8 cellular contexts compared by ENCODE assay signal in the genomic region with DNA sequence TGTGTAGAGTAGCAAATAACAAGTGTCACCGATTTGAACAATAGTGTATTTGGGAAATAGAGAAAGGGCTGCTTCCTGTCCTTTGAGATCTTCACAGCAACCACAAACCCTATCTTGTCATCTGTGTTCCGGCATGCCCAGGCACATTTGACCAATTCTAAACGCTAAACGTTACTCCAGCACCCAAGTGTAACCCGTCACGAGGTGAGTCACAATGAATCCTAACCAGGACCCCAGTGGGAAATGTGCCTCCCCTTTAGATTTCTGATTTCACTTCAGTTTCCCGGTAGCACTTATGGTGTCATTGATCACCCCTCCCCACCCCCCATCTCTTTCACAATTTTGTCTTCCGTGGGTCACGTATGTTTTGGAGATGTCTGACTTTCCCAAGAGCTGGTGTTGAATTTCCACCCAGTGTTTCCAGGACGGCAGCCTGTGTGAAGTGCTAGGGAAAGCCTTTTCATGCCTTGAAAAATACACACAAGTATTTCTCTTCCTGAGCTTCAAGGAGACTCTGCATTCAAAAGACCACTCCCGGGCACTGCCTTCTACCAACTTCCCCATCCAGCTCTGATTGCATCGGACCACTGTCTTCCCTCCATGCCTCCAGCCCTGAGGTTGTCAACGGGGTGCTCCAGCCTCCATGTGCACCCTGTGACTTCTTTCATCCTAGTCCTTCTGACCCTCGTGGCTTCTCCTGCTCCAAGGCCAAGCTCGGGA. TPM values are rescaled to one million over a fixed set of nuclear protein-coding genes. Genes with fewer than 3 reads are reported as not detected.
DNase-seq lines count a peak whose midpoint lies in the region; ATAC-seq and TF ChIP-seq lines count a peak whose summit lies in the region.

No MANE protein-coding gene starts in this region.

- peaks cover 10% of the 10 kb centered on the region for H3K27me3 Mint-ChIP-seq in activated CD4-positive, alpha-beta T cell treated with anti-CD3 and anti-CD28 coated beads for 36 hours
- peaks cover 9% of the 10 kb centered on the region for H3K27me3 Mint-ChIP-seq in activated T-helper 1 cell treated with anti-CD3 and anti-CD28 coated beads, Interleukin-12 subunit alpha, Interleukin-12 subunit beta, Interleukin-2, Interleukin-4 antibody, amounts not matched to agents 30 ng/mL and 10 ng/mL and 1 ng/mL, durations not matched to agents 14 hours and 24 hours and 36 hours (ENCODE audit: insufficient read depth)
- no peaks in the 10 kb centered on the region for H3K27me3 Mint-ChIP-seq in mesothelial cell of epicardium (ENCODE audit: low read depth)

- no peak for TF ChIP-seq CTCF in mesothelial cell of epicardium (IDR thresholded peaks at IDR 0.05; ENCODE audit: unreplicated experiment)

- no peaks in the 10 kb centered on the region for H3K36me3 Mint-ChIP-seq in activated CD4-positive, alpha-beta T cell treated with anti-CD3 and anti-CD28 coated beads for 36 hours (ENCODE audit: low read depth)
- peaks cover 4% of the 10 kb centered on the region for H3K36me3 Mint-ChIP-seq in activated T-helper 1 cell treated with anti-CD3 and anti-CD28 coated beads, Interleukin-12 subunit alpha, Interleukin-12 subunit beta, Interleukin-2, Interleukin-4 antibody, amounts not matched to agents 30 ng/mL and 10 ng/mL and 1 ng/mL, durations not matched to agents 14 hours and 24 hours and 36 hours (ENCODE audit: low read depth)
- H3K36me3 Mint-ChIP-seq in mesothelial cell of epicardium: no peaks in the 10 kb centered on the region

- ATAC-seq in activated CD4-positive, alpha-beta T cell treated with anti-CD3 and anti-CD28 coated beads for 36 hours: peak; percentile 95

- H3K9me3 Mint-ChIP-seq in activated CD4-positive, alpha-beta T cell treated with anti-CD3 and anti-CD28 coated beads for 36 hours (ENCODE audit: low read depth): no peaks in the 10 kb centered on the region
- H3K9me3 Mint-ChIP-seq in activated T-helper 1 cell treated with anti-CD3 and anti-CD28 coated beads, Interleukin-12 subunit alpha, Interleukin-12 subunit beta, Interleukin-2, Interleukin-4 antibody, amounts not matched to agents 30 ng/mL and 10 ng/mL and 1 ng/mL, durations not matched to agents 14 hours and 24 hours and 36 hours: peaks cover 11% of the 10 kb centered on the region
- H3K9me3 Mint-ChIP-seq in mesothelial cell of epicardium: peaks cover 10% of the 10 kb centered on the region

- POLR2A ChIA-PET in activated CD4-positive, alpha-beta T cell treated with anti-CD3 and anti-CD28 coated beads for 36 hours (lab: Charles Lee): interaction anchor here (1.0 kb wide), 1 partner anchor 11 kb away, joined by 3 read pairs; a partner anchor contains a TSS

- intact Hi-C loops in activated CD4-positive, alpha-beta T cell treated with anti-CD3 and anti-CD28 coated beads for 36 hours (cut with DNase I, micrococcal nuclease): loop anchor here in 1 of 2 experiments (1.0 kb wide), 1 partner anchor 10 kb away; no protein-coding TSS in a partner anchor
- intact Hi-C loops in activated T-helper 1 cell treated with anti-CD3 and anti-CD28 coated beads, Interleukin-12 subunit alpha, Interleukin-12 subunit beta, Interleukin-2, Interleukin-4 antibody, amounts not matched to agents 30 ng/mL and 10 ng/mL and 1 ng/mL, durations not matched to agents 14 hours and 24 hours and 36 hours (cut with micrococcal nuclease): loop anchor here (1.0 kb wide), 1 partner anchor 10 kb away; no protein-coding TSS in a partner anchor

- peak; percentile 67 for DNase-seq in activated CD4-positive, alpha-beta T cell treated with anti-CD3 and anti-CD28 coated beads for 36 hours
- DNase-seq in activated CD4-positive, alpha-beta T cell treated with anti-CD3 and anti-CD28 coated beads for 1 hour: no peak
- DNase-seq in KG1 (lab: John Stamatoyannopoulos, UW) (peak; percentile 91), mesothelial cell of epicardium (ENCODE audit: low spot score in 2 of 2, unreplicated experiment in 2 of 2) (no peak), dermis blood vessel endothelial cell (no peak), mucosa of gallbladder (ENCODE audit: low spot score) (no peak)
- DNase-seq in activated T-helper 1 cell treated with anti-CD3 and anti-CD28 coated beads, Interleukin-12 subunit alpha, Interleukin-12 subunit beta, Interleukin-2, Interleukin-4 antibody, amounts not matched to agents 30 ng/mL and 10 ng/mL and 1 ng/mL, durations not matched to agents 14 hours and 24 hours and 36 hours (ENCODE audit: low spot score): peak; percentile 38
- peak; percentile 24 to 65 for DNase-seq in stimulated activated CD8-positive, alpha-beta memory T cell treated with anti-CD3 and anti-CD28 coated beads, Interleukin-7, amount 100 ng/mL, for 48 hours (ENCODE audit: extremely low read depth in 1 of 2, low read depth in 1 of 2)

- peak overlapping the region; percentile 81 for H3K27ac Mint-ChIP-seq in activated CD4-positive, alpha-beta T cell treated with anti-CD3 and anti-CD28 coated beads for 36 hours
- peak overlapping the region; percentile 38 for H3K27ac Mint-ChIP-seq in activated T-helper 1 cell treated with anti-CD3 and anti-CD28 coated beads, Interleukin-12 subunit alpha, Interleukin-12 subunit beta, Interleukin-2, Interleukin-4 antibody, amounts not matched to agents 30 ng/mL and 10 ng/mL and 1 ng/mL, durations not matched to agents 14 hours and 24 hours and 36 hours
- no peak overlapping the region for H3K27ac Mint-ChIP-seq in mesothelial cell of epicardium

- CTCF ChIA-PET in activated CD4-positive, alpha-beta T cell treated with anti-CD3 and anti-CD28 coated beads for 36 hours (lab: Charles Lee): interaction anchor here (0.8 to 1.0 kb wide), 2 partner anchors 25 to 160 kb away, joined by 3 to 4 read pairs; no protein-coding TSS in a partner anchor

- H3K4me3 Mint-ChIP-seq in activated CD4-positive, alpha-beta T cell treated with anti-CD3 and anti-CD28 coated beads for 36 hours: peak overlapping the region; percentile 50
- peak overlapping the region; percentile 41 for H3K4me3 Mint-ChIP-seq in activated T-helper 1 cell treated with anti-CD3 and anti-CD28 coated beads, Interleukin-12 subunit alpha, Interleukin-12 subunit beta, Interleukin-2, Interleukin-4 antibody, amounts not matched to agents 30 ng/mL and 10 ng/mL and 1 ng/mL, durations not matched to agents 14 hours and 24 hours and 36 hours
- no peak overlapping the region for H3K4me3 Mint-ChIP-seq in mesothelial cell of epicardium

- H3K4me1 Mint-ChIP-seq in activated CD4-positive, alpha-beta T cell treated with anti-CD3 and anti-CD28 coated beads for 36 hours: peaks cover 24% of the 10 kb centered on the region
- H3K4me1 Mint-ChIP-seq in activated T-helper 1 cell treated with anti-CD3 and anti-CD28 coated beads, Interleukin-12 subunit alpha, Interleukin-12 subunit beta, Interleukin-2, Interleukin-4 antibody, amounts not matched to agents 30 ng/mL and 10 ng/mL and 1 ng/mL, durations not matched to agents 14 hours and 24 hours and 36 hours (ENCODE audit: low read depth): peaks cover 27% of the 10 kb centered on the region
- no peaks in the 10 kb centered on the region for H3K4me1 Mint-ChIP-seq in mesothelial cell of epicardium

RNA-seq across cellular contexts. Expression of a gene that starts 10.5 kb away (rescaled TPM):
- total RNA-seq in activated CD4-positive, alpha-beta T cell treated with anti-CD3 and anti-CD28 coated beads for 36 hours: 10 to 100 TPM; 29.4 to 37.4 TPM
- total RNA-seq in activated T-helper 1 cell treated with anti-CD3 and anti-CD28 coated beads, Interleukin-12 subunit alpha, Interleukin-12 subunit beta, Interleukin-2, Interleukin-4 antibody, amounts not matched to agents 30 ng/mL and 10 ng/mL and 1 ng/mL, durations not matched to agents 14 hours and 24 hours and 36 hours: 33.9 and 39.7 TPM in 2 replicates
- total RNA-seq in mesothelial cell of epicardium (37.7 to 41.8 TPM (median 39.8 TPM) in 3 replicates), dermis blood vessel endothelial cell (3.9 and 10.0 TPM in 2 replicates), mucosa of gallbladder (38.8 TPM)

RNA-seq across cellular contexts. Expression of a gene that starts 30.1 kb away (rescaled TPM):
- total RNA-seq in activated CD4-positive, alpha-beta T cell treated with anti-CD3 and anti-CD28 coated beads for 36 hours: 10 to 100 TPM; 11.7 to 13.6 TPM
- total RNA-seq in activated T-helper 1 cell treated with anti-CD3 and anti-CD28 coated beads, Interleukin-12 subunit alpha, Interleukin-12 subunit beta, Interleukin-2, Interleukin-4 antibody, amounts not matched to agents 30 ng/mL and 10 ng/mL and 1 ng/mL, durations not matched to agents 14 hours and 24 hours and 36 hours: 21.4 and 23.9 TPM in 2 replicates
- total RNA-seq in mesothelial cell of epicardium: 72.5 to 76.6 TPM (median 74.7 TPM) in 3 replicates
- 87.3 and 169 TPM in 2 replicates for total RNA-seq in dermis blood vessel endothelial cell
- 154 TPM for total RNA-seq in mucosa of gallbladder

Comparison
In these comparisons a context has a peak if more than half of its experiments do, and no peak if none do; other contexts are left out.
1. DNase-seq: peak in activated CD4-positive, alpha-beta T cell treated with anti-CD3 and anti-CD28 coated beads for 36 hours (single experiment), KG1 (single experiment), activated T-helper 1 cell treated with anti-CD3 and anti-CD28 coated beads, Interleukin-12 subunit alpha, Interleukin-12 subunit beta, Interleukin-2, Interleukin-4 antibody, amounts not matched to agents 30 ng/mL and 10 ng/mL and 1 ng/mL, durations not matched to agents 14 hours and 24 hours and 36 hours (single experiment) and stimulated activated CD8-positive, alpha-beta memory T cell treated with anti-CD3 and anti-CD28 coated beads, Interleukin-7, amount 100 ng/mL, for 48 hours (2 of 2); none in activated CD4-positive, alpha-beta T cell treated with anti-CD3 and anti-CD28 coated beads for 1 hour (single experiment), mesothelial cell of epicardium (0 of 2), dermis blood vessel endothelial cell (single experiment) and mucosa of gallbladder (single experiment).